In the genomic region with DNA sequence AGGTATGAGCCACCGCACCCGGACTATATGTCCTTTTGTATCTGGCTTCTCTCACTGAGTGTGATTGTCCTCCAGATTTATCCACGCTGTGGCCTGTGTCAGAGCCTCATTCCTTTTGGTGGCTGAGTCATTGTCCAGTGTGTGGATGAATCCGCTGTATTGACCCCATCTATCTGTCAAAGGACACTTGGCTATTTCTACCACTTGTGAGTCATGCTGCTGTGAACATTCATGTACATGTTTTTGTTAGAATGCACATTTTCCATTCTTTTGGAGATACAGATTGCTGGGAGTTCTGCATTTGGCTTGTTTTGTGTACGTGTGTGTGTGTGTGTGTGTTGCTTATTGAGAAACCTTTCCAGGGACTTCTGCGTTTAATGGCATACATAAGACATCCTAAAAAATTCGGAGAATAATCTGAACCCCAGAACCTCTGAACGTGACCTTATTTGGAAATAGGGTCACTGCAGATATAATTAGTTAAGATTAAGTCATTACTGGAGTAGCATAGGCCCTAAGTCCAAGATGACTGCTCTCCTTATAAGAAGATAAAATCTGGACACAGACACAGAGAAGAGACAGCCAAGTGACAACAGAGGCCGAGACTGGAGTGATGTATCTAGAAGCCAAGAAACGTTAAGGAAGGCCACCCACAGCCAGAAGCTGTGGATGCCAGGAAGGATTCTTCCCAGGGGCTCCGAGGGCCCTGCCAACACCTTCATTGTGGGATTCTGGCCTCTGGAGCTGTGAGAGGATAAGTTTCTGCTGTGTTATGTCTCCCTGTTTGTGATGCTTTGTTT, we compare ENCODE assay signal across 13 cellular contexts. TPM values are rescaled to one million over a fixed set of nuclear protein-coding genes. Genes with fewer than 3 reads are reported as not detected.
DNase-seq lines count a peak whose midpoint lies in the region; ATAC-seq and TF ChIP-seq lines count a peak whose summit lies in the region.
"Had no signal": no experiment of that assay in that cellular context is flagged by ENCODE, and none has a peak within 500 bp of the region (broad histone marks: within the 10 kb centered on the region; RNA-seq: fewer than 3 reads in every experiment).

No MANE protein-coding gene starts in this region.

- H3K9me3 ChIP-seq in Karpas-422 (ENCODE audit: low read length) (no peaks in the 10 kb centered on the region), muscle layer of duodenum (ENCODE audit: control insufficient read depth in 1 of 2, low read length in 2 of 2) (no peaks in the 10 kb centered on the region)
- H3K9me3 ChIP-seq: BLaER1 had no signal

- no peaks in the 10 kb centered on the region for H3K9me2 ChIP-seq in Karpas-422 (replicated peaks; ENCODE audit: insufficient read depth, low read length)

- H3K79me2 ChIP-seq in Karpas-422 (ENCODE audit: low read length) = no peaks in the 10 kb centered on the region

- no peaks in the 10 kb centered on the region for H3K27me3 ChIP-seq in Karpas-422 (ENCODE audit: low read length)
- H3K27me3 ChIP-seq in muscle layer of duodenum (ENCODE audit: low read depth, low read length) = no peaks in the 10 kb centered on the region

- peak; percentile 40 for DNase-seq in Karpas-422
- DNase-seq in mesenteric fat pad (ENCODE audit: low spot score) = no peak
- DNase-seq in activated gamma-delta T cell (lab: John Stamatoyannopoulos, UW) = no peak
- DNase-seq in natural killer cell treated with Interleukin-12 subunit alpha and Interleukin-12 subunit beta and Interleukin-15 and Interleukin-18, amount 100 ng/mL, for 72 hours (ENCODE audit: low spot score) = no peak
- DNase-seq: H9, NCI-H774 had no signal

- no peaks in the 10 kb centered on the region for H3K9me3 Mint-ChIP-seq in dendritic cell treated with granulocyte-macrophage colony-stimulating factor and Interleukin-4, amounts not matched to agents 40 ng/mL and 50 ng/mL, for 4 days
- no peaks in the 10 kb centered on the region for H3K9me3 Mint-ChIP-seq in natural killer cell treated with Interleukin-12 subunit alpha and Interleukin-12 subunit beta and Interleukin-15 and Interleukin-18, amount 100 ng/mL, for 72 hours
- H3K9me3 Mint-ChIP-seq: H9, IgD-negative memory B cell had no signal

- peaks cover 16% of the 10 kb centered on the region for H3K27me3 Mint-ChIP-seq in dendritic cell treated with granulocyte-macrophage colony-stimulating factor and Interleukin-4, amounts not matched to agents 40 ng/mL and 50 ng/mL, for 4 days
- no peaks in the 10 kb centered on the region for H3K27me3 Mint-ChIP-seq in natural killer cell treated with Interleukin-12 subunit alpha and Interleukin-12 subunit beta and Interleukin-15 and Interleukin-18, amount 100 ng/mL, for 72 hours

- H3K4me3 Mint-ChIP-seq in dendritic cell treated with granulocyte-macrophage colony-stimulating factor and Interleukin-4, amounts not matched to agents 40 ng/mL and 50 ng/mL, for 4 days = no peak overlapping the region
- no peak overlapping the region for H3K4me3 Mint-ChIP-seq in natural killer cell treated with Interleukin-12 subunit alpha and Interleukin-12 subunit beta and Interleukin-15 and Interleukin-18, amount 100 ng/mL, for 72 hours
- H3K4me3 Mint-ChIP-seq: H9 had no signal

- H3K27ac Mint-ChIP-seq in dendritic cell treated with granulocyte-macrophage colony-stimulating factor and Interleukin-4, amounts not matched to agents 40 ng/mL and 50 ng/mL, for 4 days = peak overlapping the region; percentile 52
- H3K27ac Mint-ChIP-seq in natural killer cell treated with Interleukin-12 subunit alpha and Interleukin-12 subunit beta and Interleukin-15 and Interleukin-18, amount 100 ng/mL, for 72 hours = no peak overlapping the region
- H3K27ac Mint-ChIP-seq: H9, IgD-negative memory B cell had no signal

- H3K4me3 ChIP-seq in Karpas-422 (ENCODE audit: low read length) (no peak overlapping the region), muscle layer of duodenum (ENCODE audit: low read depth in 1 of 2, low read length in 2 of 2) (no peak overlapping the region)
- H3K4me3 ChIP-seq: BLaER1 had no signal

- H3K4me1 Mint-ChIP-seq in dendritic cell treated with granulocyte-macrophage colony-stimulating factor and Interleukin-4, amounts not matched to agents 40 ng/mL and 50 ng/mL, for 4 days (ENCODE audit: low read depth) = peaks cover 42% of the 10 kb centered on the region
- peaks cover 0 to under 1% of the 10 kb centered on the region in 2 donors for H3K4me1 Mint-ChIP-seq in natural killer cell treated with Interleukin-12 subunit alpha and Interleukin-12 subunit beta and Interleukin-15 and Interleukin-18, amount 100 ng/mL, for 72 hours (ENCODE audit: low read depth in 2 of 2)

- TF ChIP-seq CTCF in 22Rv1 (IDR thresholded peaks at IDR 0.05) = no peak

- no peak overlapping the region for H3K9ac ChIP-seq in Karpas-422 (ENCODE audit: low read length)
- H3K9ac ChIP-seq: BLaER1 had no signal

- peaks cover 39% of the 10 kb centered on the region for H3K36me3 Mint-ChIP-seq in dendritic cell treated with granulocyte-macrophage colony-stimulating factor and Interleukin-4, amounts not matched to agents 40 ng/mL and 50 ng/mL, for 4 days (ENCODE audit: low read depth)
- H3K36me3 Mint-ChIP-seq in natural killer cell treated with Interleukin-12 subunit alpha and Interleukin-12 subunit beta and Interleukin-15 and Interleukin-18, amount 100 ng/mL, for 72 hours = no peaks in the 10 kb centered on the region

- H3K36me3 ChIP-seq in Karpas-422 (ENCODE audit: insufficient read depth, low read length) (0 out of 2 replicates have a peak, but pooled peaks cover 4% of the 10 kb centered on the region), muscle layer of duodenum (ENCODE audit: control insufficient read depth in 1 of 2, insufficient read depth in 2 of 2, low read length in 2 of 2) (no peaks in the 10 kb centered on the region)

- intact Hi-C loops in dendritic cell treated with granulocyte-macrophage colony-stimulating factor and Interleukin-4, amounts not matched to agents 40 ng/mL and 50 ng/mL, for 4 days (cut with micrococcal nuclease) = no loop called here

- H2AFZ ChIP-seq in Karpas-422 (ENCODE audit: low read length) = no peak overlapping the region

- peaks cover 1% of the 10 kb centered on the region; the same call in 1 of the 2 replicates for H4K20me1 ChIP-seq in Karpas-422 (ENCODE audit: insufficient read depth, low read depth, low read length)

- H3K27ac ChIP-seq in 22Rv1 = peak overlapping the region; percentile 40; the same call in 1 of the 2 replicates
- H3K27ac ChIP-seq in Karpas-422 (ENCODE audit: low read length) = no peak overlapping the region
- peak overlapping the region; percentile 50 for H3K27ac ChIP-seq in muscle layer of duodenum (ENCODE audit: low read length)
- H3K27ac ChIP-seq: BLaER1 had no signal

- H3K4me1 ChIP-seq in Karpas-422 (ENCODE audit: low read length) (no peaks in the 10 kb centered on the region), muscle layer of duodenum (ENCODE audit: control insufficient read depth in 1 of 2, insufficient read depth in 2 of 2, low read length in 2 of 2) (peaks cover 0 to 22% of the 10 kb centered on the region in 2 donors)

- ATAC-seq in natural killer cell treated with Interleukin-12 subunit alpha and Interleukin-12 subunit beta and Interleukin-15 and Interleukin-18, amount 100 ng/mL, for 72 hours = no peak
- no peak for ATAC-seq in HG02623 (IDR thresholded peaks at IDR 0.05; ENCODE audit: unreplicated experiment)

- no peak overlapping the region for H3K4me2 ChIP-seq in Karpas-422 (ENCODE audit: low read depth, low read length, poor library complexity, severe bottlenecking)
- H3K4me2 ChIP-seq: BLaER1 had no signal

RNA-seq across cellular contexts. Expression of a gene that starts 4.9 kb away (rescaled TPM):
- not detected in 2 replicates for total RNA-seq in Karpas-422 (2014; rRNA removed; shearing (Covaris generic); ENCODE audit: low replicate concordance)
- 1.8 TPM for total RNA-seq in mesenteric fat pad
- total RNA-seq in natural killer cell treated with Interleukin-12 subunit alpha and Interleukin-12 subunit beta and Interleukin-15 and Interleukin-18, amount 100 ng/mL, for 72 hours = under 1 TPM; 0.25 to 0.40 TPM
- total RNA-seq: bronchial epithelial cell had no signal

RNA-seq across cellular contexts. Expression of a gene that starts 7.6 kb away (rescaled TPM):
- total RNA-seq in Karpas-422 (2014; rRNA removed; shearing (Covaris generic); ENCODE audit: low replicate concordance) = 53.7 and 127 TPM in 2 replicates
- 55.1 TPM for total RNA-seq in mesenteric fat pad
- total RNA-seq in natural killer cell treated with Interleukin-12 subunit alpha and Interleukin-12 subunit beta and Interleukin-15 and Interleukin-18, amount 100 ng/mL, for 72 hours = 10 to 100 TPM; 38.2 to 48.0 TPM

RNA-seq across cellular contexts. Expression of a gene that starts 23.0 kb away (rescaled TPM):
- total RNA-seq in Karpas-422 (2014; rRNA removed; shearing (Covaris generic); ENCODE audit: low replicate concordance) = 34.5 and 102 TPM in 2 replicates
- 63.1 TPM for total RNA-seq in mesenteric fat pad
- total RNA-seq in natural killer cell treated with Interleukin-12 subunit alpha and Interleukin-12 subunit beta and Interleukin-15 and Interleukin-18, amount 100 ng/mL, for 72 hours = 10 to 100 TPM; 72.2 to 73.1 TPM

RNA-seq across cellular contexts. Expression of a gene that starts 26.3 kb away (rescaled TPM):
- 0.15 and 0.22 TPM in 2 replicates for total RNA-seq in Karpas-422 (2014; rRNA removed; shearing (Covaris generic); ENCODE audit: low replicate concordance)
- total RNA-seq in mesenteric fat pad = 5.4 TPM
- total RNA-seq in natural killer cell treated with Interleukin-12 subunit alpha and Interleukin-12 subunit beta and Interleukin-15 and Interleukin-18, amount 100 ng/mL, for 72 hours = under 1 TPM in 1 of 2 donors, not detected in 1; 0.28 TPM
- total RNA-seq: bronchial epithelial cell had no signal

RNA-seq across cellular contexts. Expression of a gene that starts 41.4 kb away (rescaled TPM):
- 0.29 TPM in 1 of 2 replicates, not detected in the other for total RNA-seq in Karpas-422 (2014; rRNA removed; shearing (Covaris generic); ENCODE audit: low replicate concordance)
- total RNA-seq in mesenteric fat pad = 0.51 TPM
- total RNA-seq in natural killer cell treated with Interleukin-12 subunit alpha and Interleukin-12 subunit beta and Interleukin-15 and Interleukin-18, amount 100 ng/mL, for 72 hours = 1 to 10 TPM; 3.3 to 4.4 TPM
- total RNA-seq: bronchial epithelial cell had no signal
